19 cellular contexts compared by ENCODE assay signal in genomic region chrX:7127058-7127457, GRCh38.
"Had no signal": no experiment of that assay in that cellular context is flagged by ENCODE, and none has a peak within 500 bp of the region (broad histone marks: within the 10 kb centered on the region; RNA-seq: fewer than 3 reads in every experiment).

No MANE protein-coding gene starts in this region.

- H3K27ac ChIP-seq: right atrium auricular region, tibial nerve had no signal

- DNase-seq: activated CD4-positive, alpha-beta T cell treated with anti-CD3 and anti-CD28 coated beads, Interleukin-2, amount 10 ng/mL, durations not matched to agents 7 days and 5 days; activated CD4-positive, CD25-positive, alpha-beta regulatory T cell; activated CD8-positive, alpha-beta memory T cell treated with anti-CD3 and anti-CD28 coated beads for 24 hours; activated naive CD8-positive, alpha-beta T cell treated with anti-CD3 and anti-CD28 coated beads for 36 hours; amygdala; brain microvascular endothelial cell; effector memory CD4-positive, alpha-beta T cell; foreskin melanocyte; kidney glomerular epithelial cell; midbrain; naive thymus-derived CD4-positive, alpha-beta T cell; nucleus accumbens; posterior cingulate gyrus; small intestine; stimulated activated CD4-positive, alpha-beta T cell treated with anti-CD3 and anti-CD28 coated beads, Interleukin-4, amount 100 ng/mL, for 24 hours; stimulated activated naive CD4-positive, alpha-beta T cell had no signal

- H3K36me3 ChIP-seq: brain microvascular endothelial cell, right atrium auricular region, tibial nerve had no signal

- H3K27me3 ChIP-seq: brain microvascular endothelial cell, right atrium auricular region, tibial nerve had no signal

- H3K4me3 ChIP-seq: lung, right atrium auricular region, tibial nerve had no signal

- H3K9me3 ChIP-seq: right atrium auricular region, tibial nerve had no signal

- H3K4me1 ChIP-seq: tibial nerve had no signal
